In the genomic region with DNA sequence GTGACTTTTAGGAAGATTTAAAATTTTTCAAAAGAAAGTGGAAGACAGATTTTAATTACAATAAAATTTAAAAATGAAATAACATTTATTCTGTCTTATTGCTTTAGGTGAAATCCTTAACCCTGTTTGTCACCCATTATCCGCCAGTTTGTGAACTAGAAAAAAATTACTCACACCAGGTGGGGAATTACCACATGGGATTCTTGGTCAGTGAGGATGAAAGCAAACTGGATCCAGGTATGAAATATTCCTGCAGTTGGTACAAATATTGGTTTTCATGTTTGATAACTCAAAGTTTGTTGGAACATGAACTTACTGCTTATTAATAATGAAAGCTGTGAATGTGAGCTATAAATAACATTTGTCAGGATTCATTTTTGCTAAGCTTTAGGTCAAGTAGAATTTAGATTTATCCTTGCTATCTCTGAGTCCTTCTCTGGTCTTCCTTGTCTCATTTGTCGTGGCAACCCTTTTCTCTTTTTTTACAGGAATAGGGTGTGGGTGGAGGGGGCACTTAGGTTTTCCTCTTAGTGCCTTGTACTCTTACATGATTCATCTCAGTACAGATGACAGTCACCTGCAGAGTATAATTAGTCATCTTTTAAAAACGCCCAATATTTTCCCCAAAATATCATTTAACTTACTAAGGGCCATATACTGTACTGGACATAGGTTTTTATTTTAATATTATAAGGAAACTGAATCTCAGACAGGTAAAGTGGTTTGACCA, we compare ENCODE assay signal across 16 cellular contexts.
DNase-seq lines count a peak whose midpoint lies in the region; ATAC-seq and TF ChIP-seq lines count a peak whose summit lies in the region.
"Had no signal": no experiment of that assay in that cellular context is flagged by ENCODE, and none has a peak within 500 bp of the region (broad histone marks: within the 10 kb centered on the region; RNA-seq: fewer than 3 reads in every experiment).

No MANE protein-coding gene starts in this region.

- H3K27me3 Mint-ChIP-seq in activated naive CD4-positive, alpha-beta T cell treated with anti-CD3 and anti-CD28 coated beads for 36 hours (ENCODE audit: low read depth) = no peaks in the 10 kb centered on the region
- H3K27me3 Mint-ChIP-seq: naive thymus-derived CD8-positive, alpha-beta T cell had no signal

- no peaks in the 10 kb centered on the region for H3K27me3 ChIP-seq in smooth muscle cell (ENCODE audit: low read depth)
- H3K27me3 ChIP-seq: dorsolateral prefrontal cortex had no signal

- no peaks in the 10 kb centered on the region for H3K9me3 Mint-ChIP-seq in activated naive CD4-positive, alpha-beta T cell treated with anti-CD3 and anti-CD28 coated beads for 36 hours
- H3K9me3 Mint-ChIP-seq: naive thymus-derived CD8-positive, alpha-beta T cell had no signal

- 67% methylated on average over 3 of the region's 3 CpGs for WGBS in smooth muscle cell (ENCODE audit: low lambda C conversion rate)

- no peaks in the 10 kb centered on the region for H3K36me3 ChIP-seq in smooth muscle cell (ENCODE audit: low read depth)

- TF ChIP-seq CTCF in smooth muscle cell (IDR thresholded peaks at IDR 0.05; ENCODE audit: borderline replicate concordance, insufficient read depth, poor library complexity, severe bottlenecking) = no peak

- ATAC-seq in GM21619 (IDR thresholded peaks at IDR 0.05; ENCODE audit: unreplicated experiment) = peak; percentile 75
- ATAC-seq in HG03439 (IDR thresholded peaks at IDR 0.05; ENCODE audit: unreplicated experiment) = peak; percentile 52
- ATAC-seq: naive thymus-derived CD8-positive, alpha-beta T cell had no signal

- no peak overlapping the region for H3K4me3 ChIP-seq in smooth muscle cell
- H3K4me3 ChIP-seq: dorsolateral prefrontal cortex, skin epidermis had no signal

- DNase-seq in activated naive CD4-positive, alpha-beta T cell treated with anti-CD3 and anti-CD28 coated beads for 36 hours = peak; percentile 30
- no peak for DNase-seq in activated naive CD4-positive, alpha-beta T cell treated with anti-CD3 and anti-CD28 coated beads, Interleukin-2, amount 50 U/mL, for 16 hours
- DNase-seq in smooth muscle cell (lab: John Stamatoyannopoulos, UW; ENCODE audit: unreplicated experiment) (no peak), inferior parietal cortex (ENCODE audit: extremely low spot score) (no peak), NCI-H1417 (lab: John Stamatoyannopoulos, UW) (no peak)
- DNase-seq in stimulated activated naive CD4-positive, alpha-beta T cell (lab: John Stamatoyannopoulos, UW) = no peak
- DNase-seq: aorta; dorsolateral prefrontal cortex; foreskin melanocyte; islet precursor cell; naive thymus-derived CD8-positive, alpha-beta T cell; NCI-H1436 treated with DMSO at 0.1 percent for 48 hours; SW 1271 had no signal

- H3K4me1 Mint-ChIP-seq in activated naive CD4-positive, alpha-beta T cell treated with anti-CD3 and anti-CD28 coated beads for 36 hours (ENCODE audit: low read depth) = peaks cover 47% of the 10 kb centered on the region

- no peak overlapping the region for H3K4me3 Mint-ChIP-seq in activated naive CD4-positive, alpha-beta T cell treated with anti-CD3 and anti-CD28 coated beads for 36 hours
- H3K4me3 Mint-ChIP-seq: naive thymus-derived CD8-positive, alpha-beta T cell had no signal

- H3K9me3 ChIP-seq in smooth muscle cell (replicated peaks; ENCODE audit: low read depth) = no peaks in the 10 kb centered on the region

- peak overlapping the region; percentile 8 for H3K4me2 ChIP-seq in smooth muscle cell

- H2AFZ ChIP-seq in smooth muscle cell (ENCODE audit: low read depth) = no peak overlapping the region

- intact Hi-C loops in activated naive CD4-positive, alpha-beta T cell treated with anti-CD3 and anti-CD28 coated beads for 36 hours (cut with micrococcal nuclease) = loop anchor here (1.0 to 5.0 kb wide), 5 partner anchors 20 to 873 kb away; a partner anchor contains a TSS

- H3K27ac Mint-ChIP-seq in activated naive CD4-positive, alpha-beta T cell treated with anti-CD3 and anti-CD28 coated beads for 36 hours = peak overlapping the region; percentile 21
- H3K27ac Mint-ChIP-seq: naive thymus-derived CD8-positive, alpha-beta T cell had no signal

- H3K79me2 ChIP-seq in smooth muscle cell (ENCODE audit: low read depth) = no peaks in the 10 kb centered on the region

- H3K27ac ChIP-seq in smooth muscle cell (ENCODE audit: low read depth) = no peak overlapping the region
- H3K27ac ChIP-seq: dorsolateral prefrontal cortex, skin epidermis had no signal

- CTCF ChIA-PET in activated naive CD4-positive, alpha-beta T cell treated with anti-CD3 and anti-CD28 coated beads for 36 hours (lab: Charles Lee) = interaction anchor here (0.6 to 0.8 kb wide), 3 partner anchors 244 to 773 kb away, joined by 3 to 4 read pairs (median 3); no protein-coding TSS in a partner anchor

- peaks cover 24% of the 10 kb centered on the region for H3K36me3 Mint-ChIP-seq in activated naive CD4-positive, alpha-beta T cell treated with anti-CD3 and anti-CD28 coated beads for 36 hours (ENCODE audit: low read depth)

- H3K9ac ChIP-seq in smooth muscle cell (ENCODE audit: low read depth) = no peak overlapping the region

- H4K20me1 ChIP-seq in smooth muscle cell (ENCODE audit: low read depth) = no peaks in the 10 kb centered on the region

- H3K4me1 ChIP-seq in smooth muscle cell (ENCODE audit: low read depth) = peaks cover 8% of the 10 kb centered on the region

- H3F3A ChIP-seq in smooth muscle cell (ENCODE audit: low read depth) = peaks cover 13% of the 10 kb centered on the region
